ENCODE assay signal across 8 cellular contexts in the genomic region with DNA sequence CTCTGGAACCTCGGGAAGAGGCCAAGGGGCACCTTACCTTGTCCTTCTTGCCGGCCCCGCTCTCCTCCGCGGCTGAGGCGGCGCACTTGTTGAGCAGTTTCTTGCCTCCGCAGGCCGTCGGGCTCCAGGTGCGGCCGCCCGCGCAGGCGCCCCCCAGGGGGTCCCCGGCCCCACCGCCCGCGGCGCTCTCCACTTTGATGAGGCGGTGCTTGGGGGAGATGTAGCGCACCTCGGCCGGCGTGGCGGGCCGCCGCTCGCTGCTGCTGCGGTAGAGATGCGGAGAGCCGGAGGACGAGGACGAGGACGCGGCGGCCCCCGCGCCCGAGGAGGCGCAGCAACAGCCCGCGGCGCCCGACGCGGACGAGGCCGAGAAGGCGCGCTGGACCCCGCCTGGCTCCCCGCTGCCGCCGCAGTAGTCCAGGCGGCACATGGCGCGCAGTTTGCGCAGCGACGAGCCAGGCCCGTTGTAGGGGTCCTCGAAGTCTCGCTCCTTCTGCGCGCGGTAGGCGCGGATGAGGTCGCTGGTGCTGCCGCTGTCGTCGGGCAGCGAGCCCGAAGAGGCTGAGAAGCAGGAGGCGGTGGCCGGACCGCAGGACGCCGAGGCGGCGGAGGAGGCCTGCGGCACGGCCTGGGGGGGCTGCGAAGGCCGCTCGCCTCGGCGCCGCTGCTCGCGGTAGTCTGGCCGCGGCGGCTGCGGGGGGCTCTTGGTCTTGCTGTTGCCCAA. TPM values are rescaled to one million over a fixed set of nuclear protein-coding genes. Genes with fewer than 3 reads are reported as not detected.
DNase-seq lines count a peak whose midpoint lies in the region; ATAC-seq and TF ChIP-seq lines count a peak whose summit lies in the region.

No MANE protein-coding gene starts in this region.

- H3K27ac Mint-ChIP-seq in T-helper 17 cell (peak overlapping the region; percentile 14), endodermal cell (peak overlapping the region; percentile 87), neural progenitor cell (no peak overlapping the region)

- peaks cover 30% of the 10 kb centered on the region for H3F3A ChIP-seq in neural progenitor cell (ENCODE audit: low read depth)

- peak; percentile 65 for DNase-seq in NCI-H146 (lab: John Stamatoyannopoulos, UW)
- no peak for DNase-seq in NCI-H146 treated with DMSO at 0.1 percent for 48 hours (lab: John Stamatoyannopoulos, UW; ENCODE audit: unreplicated experiment)
- peak in 2 of 3 donors; percentile 8 to 18 for DNase-seq in T-helper 17 cell
- DNase-seq in endodermal cell, result peak; percentile 68
- DNase-seq in neural progenitor cell (ENCODE audit: low spot score), result peak; percentile 62
- no peak for DNase-seq in DMS153 treated with DMSO at 0.1 percent for 48 hours (lab: John Stamatoyannopoulos, UW; ENCODE audit: unreplicated experiment)

- no peak overlapping the region for H2AFZ ChIP-seq in neural progenitor cell (replicated peaks)

- WGBS in endodermal cell (ENCODE audit: insufficient coverage in 1 of 2, insufficient read length in 1 of 2), 2 experiments, result 0 to 1% methylated on average over 54 to 96 of the region's 96 CpGs

- H3K9me3 ChIP-seq in T-helper 17 cell (ENCODE audit: control insufficient read depth, low read length, poor library complexity, severe bottlenecking) (no peaks in the 10 kb centered on the region), endodermal cell (ENCODE audit: control insufficient read depth, low read length) (no peaks in the 10 kb centered on the region), neural progenitor cell (ENCODE audit: low read depth) (no peaks in the 10 kb centered on the region)

- ATAC-seq in T-helper 17 cell, result no peak
- no peak for ATAC-seq in GM18502 (IDR thresholded peaks at IDR 0.05; ENCODE audit: poor library complexity, unreplicated experiment)
- no peak for ATAC-seq in GM19455 (IDR thresholded peaks at IDR 0.05; ENCODE audit: unreplicated experiment)

- H3K9ac ChIP-seq in endodermal cell (ENCODE audit: extremely low read depth, low read length, poor library complexity, severe bottlenecking) (peak overlapping the region; percentile 64), neural progenitor cell (no peak overlapping the region)

- TF ChIP-seq CTCF in endodermal cell (conservative IDR thresholded peaks at IDR 0.05) (no peak), neural progenitor cell (IDR thresholded peaks at IDR 0.05) (no peak)

- no peak overlapping the region for H3K27ac ChIP-seq in endodermal cell (ENCODE audit: low read depth, low read length)
- no peak overlapping the region for H3K27ac ChIP-seq in neural progenitor cell

- H3K27me3 ChIP-seq in endodermal cell (ENCODE audit: control insufficient read depth, insufficient read depth, low read length, poor library complexity, severe bottlenecking), result no peaks in the 10 kb centered on the region
- H3K27me3 ChIP-seq in neural progenitor cell, result peaks cover 59% of the 10 kb centered on the region

- H3K36me3 ChIP-seq in endodermal cell (ENCODE audit: control insufficient read depth, insufficient read depth, low read length), result peaks cover 18% of the 10 kb centered on the region
- H3K36me3 ChIP-seq in neural progenitor cell, result no peaks in the 10 kb centered on the region

- H3K79me2 ChIP-seq in neural progenitor cell (ENCODE audit: low read depth), result no peaks in the 10 kb centered on the region

- H3K27me3 Mint-ChIP-seq in T-helper 17 cell (peaks cover 5% of the 10 kb centered on the region), endodermal cell (ENCODE audit: insufficient read depth) (peaks cover 4% of the 10 kb centered on the region), neural progenitor cell (ENCODE audit: insufficient read depth, low read depth) (peaks cover 36% of the 10 kb centered on the region)

- H3K4me1 Mint-ChIP-seq in T-helper 17 cell, result peaks cover 21% of the 10 kb centered on the region
- peaks cover 55% of the 10 kb centered on the region for H3K4me1 Mint-ChIP-seq in endodermal cell
- H3K4me1 Mint-ChIP-seq in neural progenitor cell, result peaks cover 47% of the 10 kb centered on the region

- H3K4me2 ChIP-seq in neural progenitor cell, result peak overlapping the region; percentile 97

- H3K4me1 ChIP-seq in endodermal cell (ENCODE audit: control insufficient read depth, insufficient read depth, low read length) (peaks cover 18% of the 10 kb centered on the region), neural progenitor cell (peaks cover 33% of the 10 kb centered on the region)

- H3K36me3 Mint-ChIP-seq in T-helper 17 cell (ENCODE audit: low read depth), result no peaks in the 10 kb centered on the region
- H3K36me3 Mint-ChIP-seq in endodermal cell (ENCODE audit: low read depth), result peaks cover 12% of the 10 kb centered on the region
- H3K36me3 Mint-ChIP-seq in neural progenitor cell, result peaks cover 3% of the 10 kb centered on the region

- H3K4me3 Mint-ChIP-seq in T-helper 17 cell (peak overlapping the region; percentile 93), endodermal cell (peak overlapping the region; percentile 89), neural progenitor cell (peak overlapping the region; percentile 92)

- H3K4me3 ChIP-seq in endodermal cell (ENCODE audit: low read length), result peak overlapping the region; percentile 85
- peak overlapping the region; percentile 79 for H3K4me3 ChIP-seq in neural progenitor cell

- H3K9me3 Mint-ChIP-seq in endodermal cell (no peaks in the 10 kb centered on the region), neural progenitor cell (no peaks in the 10 kb centered on the region)

- H4K20me1 ChIP-seq in neural progenitor cell (ENCODE audit: low read depth), result peaks cover 24% of the 10 kb centered on the region

RNA-seq across cellular contexts. Expression of a gene that starts 1.0 kb away (rescaled TPM):
- total RNA-seq in T-helper 17 cell (1 to 10 TPM in 1 of 2 donors, under 1 TPM in 1; 0.65 to 1.5 TPM), endodermal cell (10 to 100 TPM; 28.1 to 38.1 TPM), neural progenitor cell (ENCODE audit: low replicate concordance) (1.1 and 4.1 TPM in 2 replicates)
- polyA plus RNA-seq in endodermal cell (2013, experiment 1 of 2), result 10.8 TPM
- 12.5 TPM for polyA plus RNA-seq in endodermal cell (2013, experiment 2 of 2)

Comparison
In these comparisons a context has a peak if more than half of its experiments do, and no peak if none do; other contexts are left out.
1. DNase-seq: peak in NCI-H146 (single experiment), T-helper 17 cell (2 of 3), endodermal cell (single experiment) and neural progenitor cell (single experiment); none in NCI-H146 treated with DMSO at 0.1 percent for 48 hours (single experiment) and DMS153 treated with DMSO at 0.1 percent for 48 hours (single experiment).
2. Peak in every context shown above with its lines, with median percentiles within 50 percentile points of each other: H3K4me3 Mint-ChIP-seq.